ENCODE assay signal across 10 cellular contexts in genomic region chr9:118483677-118484076, GRCh38.
"Had no signal": no experiment of that assay in that cellular context is flagged by ENCODE, and none has a peak within 500 bp of the region (broad histone marks: within the 10 kb centered on the region; RNA-seq: fewer than 3 reads in every experiment).

No MANE protein-coding gene starts in this region.

- FAIRE-seq: H1 had no signal

- H2AFZ ChIP-seq: GM23248, GM23338 had no signal

- H3K4me2 ChIP-seq: GM23338 had no signal

- H3K36me3 ChIP-seq: HAP-1 had no signal

- H3K27ac Mint-ChIP-seq: GM23338, H9, HFFc6 had no signal

- H3K9me3 ChIP-seq: HAP-1 had no signal

- H3K9ac ChIP-seq: GM23248 had no signal

- H3K4me3 Mint-ChIP-seq: GM23338, H9, HFFc6 had no signal

- H3K4me1 ChIP-seq: HAP-1 had no signal

- ATAC-seq: GM23338, HCT116 had no signal

- H3K9me3 Mint-ChIP-seq: H9 had no signal

- DNase-seq: GM23248, GOT3, H7, H9, HCEC 1CT, HFFc6 had no signal

- H3K4me3 ChIP-seq: GM23248, GM23338, HAP-1 had no signal

- H3K27ac ChIP-seq: GM23248 had no signal

- H3K4me1 Mint-ChIP-seq: GM23338 had no signal
